ENCODE assay signal across 8 cellular contexts in genomic region chr7:139075031-139075652, GRCh38. TPM values are rescaled to one million over a fixed set of nuclear protein-coding genes. Genes with fewer than 3 reads are reported as not detected.
DNase-seq lines count a peak whose midpoint lies in the region; ATAC-seq and TF ChIP-seq lines count a peak whose summit lies in the region.

No MANE protein-coding gene starts in this region.

- H3K4me3 Mint-ChIP-seq in activated naive CD4-positive, alpha-beta T cell treated with anti-CD3 and anti-CD28 coated beads, Interleukin-2, amount 50 U/mL, for 24 hours, result peak overlapping the region; percentile 59
- no peak overlapping the region for H3K4me3 Mint-ChIP-seq in glutamatergic neuron (ENCODE audit: unreplicated experiment)
- H3K4me3 Mint-ChIP-seq in progenitor cell of endocrine pancreas (ENCODE audit: low read depth), result no peak overlapping the region

- no peaks in the 10 kb centered on the region for H3K27me3 ChIP-seq in MM.1S (replicated peaks; ENCODE audit: insufficient read depth, low read length)

- H4K20me1 ChIP-seq in MM.1S (ENCODE audit: insufficient read depth, low read length), result 0 out of 2 replicates have a peak, but pooled peaks cover 3% of the 10 kb centered on the region

- H3K4me1 ChIP-seq in HEK293 (ENCODE audit: control insufficient read depth, insufficient read depth, low read length) (no peaks in the 10 kb centered on the region), MM.1S (ENCODE audit: low read length) (peaks cover 10% of the 10 kb centered on the region)

- no peak overlapping the region for H3K9ac ChIP-seq in MM.1S (ENCODE audit: low read length)

- ATAC-seq in GM18520 (IDR thresholded peaks at IDR 0.05; ENCODE audit: unreplicated experiment), result no peak

- H3K4me2 ChIP-seq in MM.1S (ENCODE audit: low read depth, low read length), result peak overlapping the region; percentile 52

- H3K36me3 ChIP-seq in HEK293 (ENCODE audit: control insufficient read depth in 2 of 2, insufficient read depth in 1 of 2, low read length in 2 of 2) (peaks cover 0 to 80% of the 10 kb centered on the region in 2 experiments), MM.1S (replicated peaks; ENCODE audit: insufficient read depth, low read length) (peaks cover 28% of the 10 kb centered on the region; the same call in 1 of the 2 replicates)

- H3K4me3 ChIP-seq in HEK293 (ENCODE audit: low read depth, low read length) (no peak overlapping the region), MM.1S (ENCODE audit: low read length) (no peak overlapping the region)

- H3K27me3 Mint-ChIP-seq in activated naive CD4-positive, alpha-beta T cell treated with anti-CD3 and anti-CD28 coated beads, Interleukin-2, amount 50 U/mL, for 24 hours, result no peaks in the 10 kb centered on the region
- H3K27me3 Mint-ChIP-seq in glutamatergic neuron (ENCODE audit: unreplicated experiment), result peaks cover 4% of the 10 kb centered on the region
- H3K27me3 Mint-ChIP-seq in progenitor cell of endocrine pancreas, result no peaks in the 10 kb centered on the region

- DNase-seq in GM10248 (ENCODE audit: extremely low spot score) (peak; percentile 76), MM.1S (peak; percentile 90), SK-N-DZ (ENCODE audit: low spot score) (peak; percentile 67), glutamatergic neuron (peak; percentile 35), progenitor cell of endocrine pancreas (ENCODE audit: low spot score, unreplicated experiment) (peak; percentile 21)

- peaks cover 24% of the 10 kb centered on the region for H3F3A ChIP-seq in MM.1S (ENCODE audit: insufficient read depth, low read length)

- no peaks in the 10 kb centered on the region for H3K9me3 Mint-ChIP-seq in activated naive CD4-positive, alpha-beta T cell treated with anti-CD3 and anti-CD28 coated beads, Interleukin-2, amount 50 U/mL, for 24 hours
- H3K9me3 Mint-ChIP-seq in glutamatergic neuron (ENCODE audit: unreplicated experiment) (no peaks in the 10 kb centered on the region), progenitor cell of endocrine pancreas (ENCODE audit: low read depth) (no peaks in the 10 kb centered on the region)

- CTCF ChIA-PET in GM10248 (lab: Yijun Ruan, JAX) (interaction anchor here (0.8 to 10.2 kb wide), 36 partner anchors 11 to 1122 kb away, joined by 3 to 130 read pairs (median 6); a partner anchor contains a TSS), HEK293 (lab: Yijun Ruan, JAX) (interaction anchor here (0.6 to 3.8 kb wide), 38 partner anchors 9 to 1175 kb away, joined by 3 to 30 read pairs (median 4); a partner anchor contains a TSS)

- no peak overlapping the region for H2AFZ ChIP-seq in MM.1S (ENCODE audit: low read length)

- H3K4me1 Mint-ChIP-seq in activated naive CD4-positive, alpha-beta T cell treated with anti-CD3 and anti-CD28 coated beads, Interleukin-2, amount 50 U/mL, for 24 hours, result peaks cover 65% of the 10 kb centered on the region
- H3K4me1 Mint-ChIP-seq in glutamatergic neuron (ENCODE audit: low read depth, unreplicated experiment) (no peaks in the 10 kb centered on the region), progenitor cell of endocrine pancreas (ENCODE audit: low read depth) (peaks cover 6% of the 10 kb centered on the region)

- H3K36me3 Mint-ChIP-seq in activated naive CD4-positive, alpha-beta T cell treated with anti-CD3 and anti-CD28 coated beads, Interleukin-2, amount 50 U/mL, for 24 hours, result peaks cover 25% of the 10 kb centered on the region
- H3K36me3 Mint-ChIP-seq in glutamatergic neuron (ENCODE audit: unreplicated experiment) (no peaks in the 10 kb centered on the region), progenitor cell of endocrine pancreas (ENCODE audit: insufficient read depth) (peaks cover 34% of the 10 kb centered on the region)

- peak; percentile 70 for TF ChIP-seq CTCF in GM10248 (IDR thresholded peaks at IDR 0.05; ENCODE audit: control extremely low read depth, extremely low read depth, low read depth, missing control alignments)
- 0 out of 2 replicates have a peak, but pooled peaks have one; percentile 32 for TF ChIP-seq CTCF in HEK293 (tag by site-specific recombination; IDR thresholded peaks at IDR 0.05)
- TF ChIP-seq CTCF in MM.1S (IDR thresholded peaks at IDR 0.05; ENCODE audit: low read length), result peak; percentile 92
- peak; percentile 88 for TF ChIP-seq CTCF in glutamatergic neuron (IDR thresholded peaks at IDR 0.05; ENCODE audit: partially characterized antibody, unreplicated experiment)
- TF ChIP-seq CTCF in progenitor cell of endocrine pancreas (IDR thresholded peaks at IDR 0.05; ENCODE audit: unreplicated experiment), result peak; percentile 89

- no peak overlapping the region for H3K27ac ChIP-seq in HEK293 (ENCODE audit: extremely low read depth, low read depth, low read length)
- H3K27ac ChIP-seq in MM.1S (ENCODE audit: low read length), result peak overlapping the region; percentile 18; the same call in 1 of the 2 replicates

- peak overlapping the region; percentile 77 for H3K27ac Mint-ChIP-seq in activated naive CD4-positive, alpha-beta T cell treated with anti-CD3 and anti-CD28 coated beads, Interleukin-2, amount 50 U/mL, for 24 hours
- H3K27ac Mint-ChIP-seq in glutamatergic neuron (ENCODE audit: unreplicated experiment) (no peak overlapping the region), progenitor cell of endocrine pancreas (no peak overlapping the region)

- H3K9me2 ChIP-seq in MM.1S (replicated peaks; ENCODE audit: insufficient read depth, low read length), result no peaks in the 10 kb centered on the region

- peaks cover 56% of the 10 kb centered on the region for H3K79me2 ChIP-seq in MM.1S (ENCODE audit: low read length)

- POLR2A ChIA-PET in GM10248 (lab: Yijun Ruan, JAX) (no interaction called here), HEK293 (lab: Yijun Ruan, JAX) (no interaction called here)

- H3K9me3 ChIP-seq in HEK293 (ENCODE audit: control insufficient read depth, insufficient read depth, low read depth, low read length) (no peaks in the 10 kb centered on the region), MM.1S (replicated peaks; ENCODE audit: insufficient read depth, low read length) (no peaks in the 10 kb centered on the region)

TF ChIP-seq in HEK293, 187 proteins besides CTCF, POLR2A, EP300 and RAD21 (continues in another document):
- TF ChIP-seq ZEB2 (tag by site-specific recombination; IDR thresholded peaks at IDR 0.05) (no peak), ZNF10 (tag by site-specific recombination; IDR thresholded peaks at IDR 0.05) (no peak), WT1 (tag by site-specific recombination; IDR thresholded peaks at IDR 0.05) (no peak), KLF16 (tag by site-specific recombination; IDR thresholded peaks at IDR 0.05) (no peak), ZNF302 (tag by site-specific recombination; IDR thresholded peaks at IDR 0.05; ENCODE audit: low read depth) (no peak), ZNF558 (tag by site-specific recombination; IDR thresholded peaks at IDR 0.05) (no peak), REST (tag by site-specific recombination; IDR thresholded peaks at IDR 0.05) (no peak), ZNF660 (tag by site-specific recombination; IDR thresholded peaks at IDR 0.05) (peak; percentile 55; the same call in 1 of the 2 replicates), ZNF112 (tag by site-specific recombination; IDR thresholded peaks at IDR 0.05) (no peak), MZF1 (tag by site-specific recombination; IDR thresholded peaks at IDR 0.05; ENCODE audit: borderline replicate concordance) (no peak), ZNF555 (tag by site-specific recombination; conservative IDR thresholded peaks at IDR 0.05) (no peak)
- TF ChIP-seq, protein P1, sequence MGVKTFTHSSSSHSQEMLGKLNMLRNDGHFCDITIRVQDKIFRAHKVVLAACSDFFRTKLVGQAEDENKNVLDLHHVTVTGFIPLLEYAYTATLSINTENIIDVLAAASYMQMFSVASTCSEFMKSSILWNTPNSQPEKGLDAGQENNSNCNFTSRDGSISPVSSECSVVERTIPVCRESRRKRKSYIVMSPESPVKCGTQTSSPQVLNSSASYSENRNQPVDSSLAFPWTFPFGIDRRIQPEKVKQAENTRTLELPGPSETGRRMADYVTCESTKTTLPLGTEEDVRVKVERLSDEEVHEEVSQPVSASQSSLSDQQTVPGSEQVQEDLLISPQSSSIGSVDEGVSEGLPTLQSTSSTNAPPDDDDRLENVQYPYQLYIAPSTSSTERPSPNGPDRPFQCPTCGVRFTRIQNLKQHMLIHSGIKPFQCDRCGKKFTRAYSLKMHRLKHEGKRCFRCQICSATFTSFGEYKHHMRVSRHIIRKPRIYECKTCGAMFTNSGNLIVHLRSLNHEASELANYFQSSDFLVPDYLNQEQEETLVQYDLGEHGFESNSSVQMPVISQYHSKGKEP (tag by site-specific recombination; IDR thresholded peaks at IDR 0.05), result no peak

RNA-seq across cellular contexts. Expression of gene ZC3HAV1, which starts 34.4 kb away (rescaled TPM):
- polyA plus RNA-seq in SK-N-DZ (2014; cell fraction: cytosol; rRNA removed), result 8.4 and 11.7 TPM in 2 replicates
- polyA plus RNA-seq in SK-N-DZ (2014; cell fraction: nucleus; rRNA removed), result 2.2 and 3.5 TPM in 2 replicates
- total RNA-seq in glutamatergic neuron (ENCODE audit: unreplicated experiment) (13.5 TPM), progenitor cell of endocrine pancreas (41.2 and 44.6 TPM in 2 replicates)

RNA-seq across cellular contexts. Expression of gene ZC3HAV1L, which starts 39.3 kb away (rescaled TPM):
- polyA plus RNA-seq in SK-N-DZ (2014; cell fraction: cytosol; rRNA removed), result 16.7 and 21.1 TPM in 2 replicates
- 6.6 and 11.7 TPM in 2 replicates for polyA plus RNA-seq in SK-N-DZ (2014; cell fraction: nucleus; rRNA removed)
- total RNA-seq in glutamatergic neuron (ENCODE audit: unreplicated experiment), result 5.8 TPM
- total RNA-seq in progenitor cell of endocrine pancreas, result 16.5 and 18.2 TPM in 2 replicates

Comparison
In these comparisons a context has a peak if more than half of its experiments do, and no peak if none do; other contexts are left out.
1. DNase-seq: peak in every context shown above with its lines; median percentile 90 in MM.1S; 76 in GM10248; 67 in SK-N-DZ; 35 in glutamatergic neuron; 21 in progenitor cell of endocrine pancreas.
2. CTCF ChIP-seq: peak in every context shown above with its lines; median percentile 92 in MM.1S; 89 in progenitor cell of endocrine pancreas; 88 in glutamatergic neuron; 70 in GM10248; 32 in HEK293.